Comparison of ENCODE assay signal across 33 cellular contexts in the genomic region with DNA sequence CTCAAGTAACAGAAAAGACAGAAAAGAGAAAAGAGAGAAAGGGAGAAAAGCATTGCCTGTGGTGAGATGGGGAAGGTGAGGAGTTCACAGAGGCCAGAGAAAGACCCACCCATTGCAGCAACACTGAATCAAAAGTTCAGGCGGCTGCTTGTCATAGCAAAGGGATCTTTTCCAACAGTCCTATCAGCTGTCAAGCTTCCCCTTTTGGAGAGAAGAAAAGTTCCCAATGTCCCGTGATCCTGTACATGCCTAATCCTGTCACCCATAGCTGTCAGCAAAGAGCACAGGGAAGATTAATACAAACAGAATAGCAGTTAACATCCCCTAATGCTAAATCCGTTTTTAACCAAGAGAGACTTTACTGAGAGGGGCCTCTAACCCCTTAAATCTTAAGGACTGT. TPM values are rescaled to one million over a fixed set of nuclear protein-coding genes. Genes with fewer than 3 reads are reported as not detected.
"Had no signal": no experiment of that assay in that cellular context is flagged by ENCODE, and none has a peak within 500 bp of the region (broad histone marks: within the 10 kb centered on the region; RNA-seq: fewer than 3 reads in every experiment).

No MANE protein-coding gene starts in this region.

- H3K4me1 ChIP-seq: ascending aorta, SJCRH30 had no signal

- H3K9ac ChIP-seq: KMS-11 had no signal

- H3K36me3 ChIP-seq: ascending aorta, SJCRH30 had no signal

- H2AFZ ChIP-seq: PC-9 had no signal

- H3K4me3 ChIP-seq: ascending aorta, PC-9, SJCRH30, SK-N-MC had no signal

- ATAC-seq: activated CD4-positive, alpha-beta T cell treated with anti-CD3 and anti-CD28 coated beads for 36 hours; activated CD4-positive, CD25-positive, alpha-beta regulatory T cell treated with anti-CD3 and anti-CD28 coated beads, Interleukin-2, amount 50 U/mL, for 24 hours; activated CD8-positive, alpha-beta T cell treated with anti-CD3 and anti-CD28 coated beads, Interleukin-2, amount 10 ng/mL, durations not matched to agents 7 days and 5 days; WTC11 had no signal

- H3K27ac ChIP-seq: ascending aorta, KMS-11, PC-9, RWPE1, SJCRH30, SK-N-MC had no signal

- DNase-seq: activated CD4-positive, alpha-beta T cell treated with anti-CD3 and anti-CD28 coated beads for 36 hours; activated CD4-positive, alpha-beta T cell treated with anti-CD3 and anti-CD28 coated beads, Interleukin-2, amount 10 ng/mL, durations not matched to agents 7 days and 5 days; activated CD4-positive, alpha-beta T cell treated with anti-CD3 and anti-CD28 coated beads, Interleukin-2, amount 50 U/mL, for 48 hours; activated CD8-positive, alpha-beta T cell treated with anti-CD3 and anti-CD28 coated beads, Interleukin-2, amount 10 ng/mL, durations not matched to agents 7 days and 5 days; activated gamma-delta T cell; activated naive CD4-positive, alpha-beta T cell treated with Interleukin-2 at 50 U/mL for 16 hours; activated naive CD8-positive, alpha-beta T cell treated with anti-CD3 and anti-CD28 coated beads, Interleukin-2, amount 10 ng/mL, durations not matched to agents 7 days and 5 days; activated T-cell treated with anti-CD3 and anti-CD28 coated beads, Interleukin-2, amount 50 U/mL, for 24 hours; amygdala; central memory CD4-positive, alpha-beta T cell; MM.1S; NCI-H1105; NCI-H1417 treated with DMSO at 0.1 percent for 48 hours; NCI-H187 treated with DMSO at 0.1 percent for 48 hours; NCI-H2081; NCI-H2171 treated with DMSO at 0.1 percent for 48 hours; NCI-H2227 treated with DMSO at 0.1 percent for 48 hours; NCI-H446; NCI-H510A treated with DMSO at 0.1 percent for 48 hours; NCI-H526 treated with DMSO at 0.1 percent for 48 hours; NCI-H774; PC-9; SHP77; SJCRH30 had no signal

- H3K9me3 ChIP-seq: ascending aorta, SJCRH30 had no signal

- H3K4me2 ChIP-seq: KMS-11, PC-9 had no signal

- H3K27me3 ChIP-seq: ascending aorta, SJCRH30 had no signal

RNA-seq across cellular contexts. Expression of a gene that starts 23.2 kb away (rescaled TPM):
- total RNA-seq: activated CD4-positive, alpha-beta T cell treated with anti-CD3 and anti-CD28 coated beads, Interleukin-2, amount 10 ng/mL, durations not matched to agents 7 days and 5 days; activated CD8-positive, alpha-beta T cell treated with anti-CD3 and anti-CD28 coated beads, Interleukin-2, amount 10 ng/mL, durations not matched to agents 7 days and 5 days; activated naive CD8-positive, alpha-beta T cell treated with anti-CD3 and anti-CD28 coated beads, Interleukin-2, amount 10 ng/mL, durations not matched to agents 7 days and 5 days; ascending aorta; LHCN-M2; OCI-LY7; PC-9; SJCRH30; T-helper 1 cell treated with Interleukin-12 subunit alpha and Interleukin-12 subunit beta and Interleukin-4 antibody, amounts not matched to agents 30 ng/mL and 1 ng/mL, for 36 hours; WTC11 had no signal
